ENCODE assay signal across 8 cellular contexts in genomic region chr18:76490701-76491171, GRCh38. TPM values are rescaled to one million over a fixed set of nuclear protein-coding genes. Genes with fewer than 3 reads are reported as not detected.
DNase-seq lines count a peak whose midpoint lies in the region; ATAC-seq and TF ChIP-seq lines count a peak whose summit lies in the region.

No MANE protein-coding gene starts in this region.

- CTCF ChIA-PET in mammary epithelial cell (lab: Charles Lee; ENCODE audit: low non-redundant PET): no interaction called here

- intact Hi-C loops in mammary epithelial cell (cut with micrococcal nuclease): no loop called here
- intact Hi-C loops in left colon (cut with DNase I, micrococcal nuclease): no loop called here

- peak overlapping the region; percentile 84 for H3K9ac ChIP-seq in mammary epithelial cell (ENCODE audit: insufficient read depth, low read length)

- H4K20me1 ChIP-seq in mammary epithelial cell (ENCODE audit: insufficient read depth, low read length): no peaks in the 10 kb centered on the region

- peak overlapping the region; percentile 78 to 84 (median 83) for H3K4me3 ChIP-seq in mammary epithelial cell (replicated peaks in 1 of 3; ENCODE audit: insufficient read depth in 1 of 3, low read depth in 2 of 3, low read length in 3 of 3)

- in situ Hi-C loops in mammary epithelial cell (cut with MboI; ENCODE audit: low sequenced_read_pairs in 2 of 2): loop anchor here in 1 of 2 donors (25.0 kb wide), 1 partner anchor 122 kb away; no protein-coding TSS in a partner anchor

- H2AFZ ChIP-seq in mammary epithelial cell (ENCODE audit: low read depth, low read length): peak overlapping the region; percentile 86

- H3K27me3 ChIP-seq in mammary epithelial cell (ENCODE audit: insufficient read depth, low read length): no peaks in the 10 kb centered on the region

- BruUV-seq in mammary epithelial cell (replicated peaks; lab: Mats Ljungman, UMichigan): no TSS peak

- H3K4me2 ChIP-seq in mammary epithelial cell (ENCODE audit: insufficient read depth, low read depth, low read length): peak overlapping the region; percentile 96

- peaks cover 62% of the 10 kb centered on the region for H3K79me2 ChIP-seq in mammary epithelial cell (ENCODE audit: insufficient read depth, low read length)

- H3K9me3 ChIP-seq in mammary epithelial cell (replicated peaks; ENCODE audit: insufficient read depth, low read length): no peaks in the 10 kb centered on the region

- DNase-seq in activated gamma-delta T cell treated with Interleukin-2 at 50 U/mL for 16 hours (peak; percentile 55), activated gamma-delta T cell (lab: John Stamatoyannopoulos, UW) (no peak), SIG-M5 treated with dmso at 0.1 percent for 504 hours (lab: John Stamatoyannopoulos, UW; ENCODE audit: unreplicated experiment) (peak; percentile 36), mammary epithelial cell (peak; percentile 45), left colon (peak; percentile 74 to 81)
- peak; percentile 44 to 70 (median 62) for DNase-seq in stimulated activated naive CD4-positive, alpha-beta T cell (lab: John Stamatoyannopoulos, UW)

- dilution Hi-C loops in mammary epithelial cell (cut with HindIII; ENCODE audit: low sequenced_read_pairs): no loop called here

- under 1% methylated on average over 28 of the region's 32 CpGs for WGBS in mammary epithelial cell (ENCODE audit: low coverage, missing lambda C conversion rate)

- no peak for TF ChIP-seq CTCF in mammary epithelial cell (conservative IDR thresholded peaks at IDR 0.05 in 1 of 2, IDR thresholded peaks at IDR 0.05 in 1 of 2; ENCODE audit: extremely low read depth in 1 of 2, insufficient read depth in 1 of 2, low read depth in 1 of 2, low read length in 2 of 2)

- peak; percentile 31 for ATAC-seq in left colon
- no peak for ATAC-seq in HG03097 (IDR thresholded peaks at IDR 0.05; ENCODE audit: low FRiP score, unreplicated experiment)
- no peak for ATAC-seq in HG03439 (IDR thresholded peaks at IDR 0.05; ENCODE audit: unreplicated experiment)

- peak overlapping the region; percentile 75 for H3K27ac ChIP-seq in mammary epithelial cell (ENCODE audit: insufficient read depth, low read depth, low read length)

- H3K36me3 ChIP-seq in mammary epithelial cell (ENCODE audit: insufficient read depth, low read length): no peaks in the 10 kb centered on the region

- H3K4me1 ChIP-seq in mammary epithelial cell (ENCODE audit: insufficient read depth, low read length): peaks cover 19% of the 10 kb centered on the region

RNA-seq across cellular contexts. Expression of gene ZNF516, which starts 4.3 kb away (rescaled TPM):
- 10 to 100 TPM; 27.2 to 36.0 TPM for total RNA-seq in mammary epithelial cell
- 7.5 TPM for polyA plus RNA-seq in mammary epithelial cell
- 10.3 TPM for polyA minus RNA-seq in mammary epithelial cell
- 10 to 100 TPM; 23.1 to 23.6 TPM for total RNA-seq in left colon
